8 cellular contexts compared by ENCODE assay signal in the genomic region with DNA sequence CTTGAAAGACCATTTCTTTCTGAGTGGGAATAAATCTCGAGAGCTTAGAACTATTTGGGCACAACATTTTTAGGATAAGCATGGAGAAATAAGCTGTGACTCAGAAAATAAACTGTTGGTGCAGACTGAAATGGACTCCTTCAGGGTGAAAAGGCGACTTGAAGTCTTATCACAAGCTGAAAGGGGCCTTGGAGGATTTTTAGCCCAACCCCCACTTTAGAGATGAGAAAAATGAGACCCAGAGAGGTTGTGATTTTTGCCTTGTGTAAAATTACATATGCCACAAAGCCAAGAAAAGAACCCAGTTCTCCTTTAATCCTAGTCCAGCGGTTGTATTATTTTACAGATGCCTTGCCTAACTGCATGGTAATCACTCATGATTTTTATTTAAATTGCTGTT. TPM values are rescaled to one million over a fixed set of nuclear protein-coding genes. Genes with fewer than 3 reads are reported as not detected.
DNase-seq lines count a peak whose midpoint lies in the region; ATAC-seq and TF ChIP-seq lines count a peak whose summit lies in the region.

No MANE protein-coding gene starts in this region.

- H3K18ac ChIP-seq in IMR-90 (ENCODE audit: low read depth, low read length): peak overlapping the region; percentile 32; the same call in 1 of the 2 replicates

- H2BK5ac ChIP-seq in IMR-90 (ENCODE audit: low read depth, low read length, poor library complexity, severe bottlenecking): peak overlapping the region; percentile 1

- H3K27ac ChIP-seq in IMR-90 (ENCODE audit: insufficient read depth, low read length) (no peak overlapping the region; the same call in 1 of the 2 replicates), ascending aorta (peak overlapping the region; percentile 99 to 100), right lobe of liver (peak overlapping the region in 2 of 3 donors; percentile 84 to 90)

- peaks cover 2% of the 10 kb centered on the region; the same call in 1 of the 2 replicates for H3K36me3 ChIP-seq in IMR-90 (ENCODE audit: control insufficient read depth, insufficient read depth, low read length)
- H3K36me3 ChIP-seq in ascending aorta: no peaks in the 10 kb centered on the region
- H3K36me3 ChIP-seq in right lobe of liver: no peaks in the 10 kb centered on the region

- peaks cover under 1 to 18% of the 10 kb centered on the region in 2 experiments; a peak in 3 of 4 replicates for H3K79me1 ChIP-seq in IMR-90 (ENCODE audit: low read depth in 1 of 2, low read length in 2 of 2)

- no peak overlapping the region for H2AFZ ChIP-seq in IMR-90 (replicated peaks; ENCODE audit: low read length, poor library complexity)

- BruUV-seq in IMR-90 (replicated peaks; lab: Mats Ljungman, UMichigan): TSS peak; percentile 55

- POLR2A ChIA-PET in IMR-90 (lab: Charles Lee; ENCODE audit: unreplicated experiment): interaction anchor here (0.6 kb wide), 1 partner anchor 218 kb away, joined by 7 read pairs; no protein-coding TSS in a partner anchor

- H4K8ac ChIP-seq in IMR-90 (ENCODE audit: low read depth in 2 of 2, low read length in 2 of 2): no peak overlapping the region

- WGBS in IMR-90 (ENCODE audit: extremely low coverage in 2 of 2, insufficient read length in 1 of 2), 2 experiments: 0% methylated on average over 1 of the region's 3 CpGs; no CpG with 5 or more reads in 1 of the 2 experiments
- WGBS in right lobe of liver (ENCODE audit: insufficient coverage, low coverage, low lambda C conversion rate, missing lambda C conversion rate): 65% methylated on average over 3 of the region's 3 CpGs

- no peak overlapping the region for H2AK5ac ChIP-seq in IMR-90 (ENCODE audit: low read depth, low read length)

- no peak for TF ChIP-seq CTCF in IMR-90 (conservative IDR thresholded peaks at IDR 0.05; ENCODE audit: low read depth, low read length)
- TF ChIP-seq CTCF in ascending aorta (IDR thresholded peaks at IDR 0.05): no peak
- TF ChIP-seq CTCF in right lobe of liver (IDR thresholded peaks at IDR 0.05): no peak

- no peak overlapping the region for H3K23ac ChIP-seq in IMR-90 (ENCODE audit: low read depth, low read length)

- H4K20me1 ChIP-seq in IMR-90 (ENCODE audit: insufficient read depth, low read length): peaks cover 11% of the 10 kb centered on the region; the same call in 1 of the 2 replicates

- H3K9me3 ChIP-seq in IMR-90 (ENCODE audit: control insufficient read depth, insufficient read depth, low read length) (no peaks in the 10 kb centered on the region), ascending aorta (no peaks in the 10 kb centered on the region), right lobe of liver (no peaks in the 10 kb centered on the region)

- H3K56ac ChIP-seq in IMR-90 (ENCODE audit: extremely low read depth, insufficient read depth, low read length): no peak overlapping the region

- peak overlapping the region; percentile 96; the same call in 1 of the 2 replicates for H3K4me3 ChIP-seq in IMR-90 (ENCODE audit: insufficient read depth, low read depth, low read length)
- peak overlapping the region; percentile 97 to 98 for H3K4me3 ChIP-seq in ascending aorta
- peak overlapping the region in 2 of 3 donors; percentile 63 to 78 for H3K4me3 ChIP-seq in right lobe of liver

- intact Hi-C loops in IMR-90 (cut with micrococcal nuclease) (loop anchor here (2.0 to 5.0 kb wide), 2 partner anchors 119 to 213 kb away; no protein-coding TSS in a partner anchor), ascending aorta (cut with DNase I) (loop anchor here (5.0 to 10.0 kb wide), 8 partner anchors 269 to 1124 kb away; a partner anchor contains a TSS), right lobe of liver (cut with DNase I) (no loop called here)

- H4K5ac ChIP-seq in IMR-90 (ENCODE audit: low read depth, low read length): no peak overlapping the region

- TF ChIP-seq POLR2A in IMR-90 (IDR thresholded peaks at IDR 0.05; ENCODE audit: low read depth, low read length) (peak; percentile 38; the same call in 1 of the 2 replicates), right lobe of liver (IDR thresholded peaks at IDR 0.05) (no peak)

- H3K9me1 ChIP-seq in IMR-90 (ENCODE audit: insufficient read depth, low read length): peaks cover 5% of the 10 kb centered on the region

- no peak overlapping the region for H2BK20ac ChIP-seq in IMR-90 (ENCODE audit: low read depth, low read length)

- H3K14ac ChIP-seq in IMR-90 (replicated peaks; ENCODE audit: low read depth, low read length): no peak overlapping the region

- H3K4ac ChIP-seq in IMR-90 (ENCODE audit: low read depth, low read length): no peak overlapping the region

- dilution Hi-C loops in IMR-90 (cut with HindIII; ENCODE audit: low sequenced_read_pairs, unreplicated experiment): no loop called here

- H4K91ac ChIP-seq in IMR-90 (ENCODE audit: insufficient read depth, low read depth, low read length): no peak overlapping the region

- no peak overlapping the region for H2BK120ac ChIP-seq in IMR-90 (ENCODE audit: low read depth, low read length)

- no peak overlapping the region for H2AK9ac ChIP-seq in IMR-90 (replicated peaks; ENCODE audit: low read depth, low read length, poor library complexity)

- TF ChIP-seq RAD21 in IMR-90 (IDR thresholded peaks at IDR 0.05; ENCODE audit: low read length): no peak

- ATAC-seq in IMR-90 (ENCODE audit: low read depth) (no peak), right lobe of liver (no peak), GM18498 (IDR thresholded peaks at IDR 0.05; ENCODE audit: unreplicated experiment) (no peak)

- DNase-seq in CD1c-positive myeloid dendritic cell (ENCODE audit: extremely low spot score): peak; percentile 18
- DNase-seq in IMR-90: peak; percentile 59
- no peak for DNase-seq in ascending aorta (ENCODE audit: low spot score in 2 of 2)
- DNase-seq in right lobe of liver: no peak
- DNase-seq in epidermal melanocyte (ENCODE audit: insufficient read length, low spot score): no peak
- no peak for DNase-seq in superior temporal gyrus (ENCODE audit: extremely low spot score)
- no peak for DNase-seq in NCI-H1436 treated with DMSO at 0.1 percent for 48 hours (lab: John Stamatoyannopoulos, UW)

- H2BK15ac ChIP-seq in IMR-90 (ENCODE audit: low read depth, low read length): no peak overlapping the region

- H3K9ac ChIP-seq in IMR-90 (ENCODE audit: low read depth, low read length): peak overlapping the region; percentile 36; the same call in 1 of the 2 replicates

- in situ Hi-C loops in IMR-90 (cut with MboI; ENCODE audit: low sequenced_read_pairs): loop anchor here (25.0 kb wide), 1 partner anchor 541 kb away; no protein-coding TSS in a partner anchor

- no peaks in the 10 kb centered on the region for H3K27me3 ChIP-seq in IMR-90 (ENCODE audit: control insufficient read depth, insufficient read depth, low read length)
- no peaks in the 10 kb centered on the region for H3K27me3 ChIP-seq in ascending aorta
- no peaks in the 10 kb centered on the region for H3K27me3 ChIP-seq in right lobe of liver

- CTCF ChIA-PET in IMR-90 (lab: Yijun Ruan, JAX): interaction anchor here (0.6 to 1.1 kb wide), 4 partner anchors 125 to 210 kb away, joined by 3 read pairs; no protein-coding TSS in a partner anchor

- H3K4me1 ChIP-seq in IMR-90 (ENCODE audit: control insufficient read depth, insufficient read depth, low read length) (peaks cover 4% of the 10 kb centered on the region), ascending aorta (peaks cover 0 to 11% of the 10 kb centered on the region in 2 donors), right lobe of liver (peaks cover 0 to 4% (median 0%) of the 10 kb centered on the region in 4 donors)

- H3K4me2 ChIP-seq in IMR-90 (ENCODE audit: low read depth, low read length): peak overlapping the region; percentile 82

TF ChIP-seq in IMR-90, 13 proteins besides CTCF, POLR2A, EP300 and RAD21:
- no peak for TF ChIP-seq RCOR1 (IDR thresholded peaks at IDR 0.05; ENCODE audit: insufficient replicate concordance, low read length)
- 0 out of 2 replicates have a peak, but pooled peaks have one; percentile 54 for TF ChIP-seq CHD1 (IDR thresholded peaks at IDR 0.05; ENCODE audit: low read depth, low read length)
- TF ChIP-seq FOS (IDR thresholded peaks at IDR 0.05; ENCODE audit: low read depth, low read length): peak; percentile 20; the same call in 1 of the 2 replicates
- TF ChIP-seq RFX5 (IDR thresholded peaks at IDR 0.05; ENCODE audit: low read depth, low read length): no peak

RNA-seq across cellular contexts. Expression of a gene that starts 1.5 kb away (rescaled TPM):
- total RNA-seq in IMR-90 (2012; rRNA removed) (64.3 and 111 TPM in 2 replicates), ascending aorta (108 TPM), right lobe of liver (10 to 100 TPM in 3 of 6 experiments, 1 to 10 TPM in 3; 6.6 to 19.4 (median 9.3) TPM)
- polyA plus RNA-seq in IMR-90 (2012; rRNA removed): 98.2 and 126 TPM in 2 replicates
- 29.3 and 75.6 TPM in 2 replicates for polyA plus RNA-seq in IMR-90 (2012; cell fraction: cytosol; rRNA removed)
- polyA plus RNA-seq in IMR-90 (2012; cell fraction: nucleus; rRNA removed; ENCODE audit: low replicate concordance): 11.5 and 107 TPM in 2 replicates

Comparison
In these comparisons a context has a peak if more than half of its experiments do, and no peak if none do; other contexts are left out.
1. DNase-seq: peak in CD1c-positive myeloid dendritic cell (single experiment) and IMR-90 (single experiment); none in ascending aorta (0 of 2), right lobe of liver (0 of 3), epidermal melanocyte (single experiment), superior temporal gyrus (single experiment) and NCI-H1436 treated with DMSO at 0.1 percent for 48 hours (single experiment).
2. intact Hi-C loops: an anchor here in IMR-90 (2.0 to 5.0 kb wide) and ascending aorta (5.0 to 10.0 kb wide); none called in right lobe of liver.
3. Peak in every context shown above with its lines, with median percentiles within 50 percentile points of each other: H3K4me3 ChIP-seq.